In the genomic region with DNA sequence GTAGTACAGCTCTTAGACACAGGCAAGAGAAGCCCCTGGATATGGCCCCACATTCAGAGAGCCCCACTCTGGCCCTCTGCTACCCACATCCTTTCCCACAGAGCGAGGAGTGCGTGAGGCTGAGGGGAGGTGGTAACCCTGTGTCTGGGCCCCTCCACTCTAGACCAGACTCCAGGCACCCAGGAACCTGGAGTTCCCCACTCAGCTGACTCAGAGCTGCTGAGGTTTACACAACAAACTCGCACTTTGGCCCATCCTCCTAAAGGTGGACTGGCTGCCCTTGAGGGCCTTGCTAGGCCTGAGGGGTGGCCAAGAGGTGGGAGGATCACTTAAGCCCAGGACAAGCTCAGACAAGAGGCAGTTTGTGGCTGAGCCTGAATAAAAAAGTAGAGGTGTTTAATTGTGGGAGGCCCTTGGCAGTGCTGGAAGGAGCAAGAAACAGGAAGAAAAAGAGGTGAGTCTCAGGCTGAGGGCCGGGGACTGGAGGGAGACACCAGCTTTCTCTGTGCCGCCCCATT, we compare ENCODE assay signal across 9 cellular contexts.
A peak's percentile ranks its signal among the peaks of the same experiment; 100 is the strongest.
DNase-seq lines count a peak whose midpoint lies in the region; ATAC-seq and TF ChIP-seq lines count a peak whose summit lies in the region.
"Had no signal": no experiment of that assay in that cellular context is flagged by ENCODE, and none has a peak within 500 bp of the region (broad histone marks: within the 10 kb centered on the region; RNA-seq: fewer than 3 reads in every experiment).

No MANE protein-coding gene starts in this region.

- DNase-seq in NCI-H226 (peak; percentile 78), epithelial cell of prostate (ENCODE audit: low read depth, low spot score) (peak; percentile 86), DMS153 (lab: John Stamatoyannopoulos, UW) (no peak), head of caudate nucleus (no peak), amygdala (lab: John Stamatoyannopoulos, UW) (no peak)
- peak; percentile 74 for DNase-seq in stimulated activated naive CD8-positive, alpha-beta T cell treated with anti-CD3 and anti-CD28 coated beads, Interleukin-15, Interleukin-2, amounts not matched to agents 100 U/mL and 50 U/mL, for 24 hours
- DNase-seq: gastrocnemius medialis had no signal

- H3K9me3 ChIP-seq in HEK293 (ENCODE audit: control insufficient read depth, insufficient read depth, low read depth, low read length) = no peaks in the 10 kb centered on the region
- H3K9me3 ChIP-seq: gastrocnemius medialis had no signal

- CTCF ChIA-PET in HEK293 (lab: Yijun Ruan, JAX) = interaction anchor here (0.5 to 1.6 kb wide), 3 partner anchors 12 to 98 kb away, joined by 3 to 6 read pairs (median 3); no protein-coding TSS in a partner anchor

- TF ChIP-seq CTCF in HEK293 (tag by site-specific recombination; IDR thresholded peaks at IDR 0.05) = no peak

- no peak overlapping the region for H3K4me3 ChIP-seq in HEK293 (ENCODE audit: low read depth, low read length)
- H3K4me3 ChIP-seq: gastrocnemius medialis had no signal

- no peaks in the 10 kb centered on the region for H3K36me3 ChIP-seq in HEK293 (ENCODE audit: control insufficient read depth in 2 of 2, insufficient read depth in 1 of 2, low read length in 2 of 2)
- H3K36me3 ChIP-seq: gastrocnemius medialis had no signal

- intact Hi-C loops in head of caudate nucleus (cut with DNase I) = no loop called here

- H3K4me1 ChIP-seq in HEK293 (ENCODE audit: control insufficient read depth, insufficient read depth, low read length) = no peaks in the 10 kb centered on the region; the same call in 1 of the 2 replicates

- peak; percentile 88 for ATAC-seq in GM18508 (IDR thresholded peaks at IDR 0.05; ENCODE audit: insufficient read depth, unreplicated experiment)
- ATAC-seq in stimulated activated naive CD8-positive, alpha-beta T cell treated with anti-CD3 and anti-CD28 coated beads, Interleukin-15, Interleukin-2, amounts not matched to agents 100 U/mL and 50 U/mL, for 24 hours = peak; percentile 97

- H3K27ac ChIP-seq in HEK293 (ENCODE audit: extremely low read depth, low read depth, low read length) = no peak overlapping the region
- H3K27ac ChIP-seq in epithelial cell of prostate = peak overlapping the region; percentile 88
- H3K27ac ChIP-seq: gastrocnemius medialis had no signal

- POLR2A ChIA-PET in HEK293 (lab: Yijun Ruan, JAX) = interaction anchor here (1.1 kb wide), 1 partner anchor 40 kb away, joined by 3 read pairs; no protein-coding TSS in a partner anchor

TF ChIP-seq in HEK293, 187 proteins besides CTCF, POLR2A, EP300 and RAD21:
- peak; percentile 55 for TF ChIP-seq ZFHX2 (tag by site-specific recombination; conservative IDR thresholded peaks at IDR 0.05)
- 0 out of 2 replicates have a peak, but pooled peaks have one; percentile 27 for TF ChIP-seq EGR2 (tag by site-specific recombination; IDR thresholded peaks at IDR 0.05; ENCODE audit: low read depth)
- TF ChIP-seq, protein P1, sequence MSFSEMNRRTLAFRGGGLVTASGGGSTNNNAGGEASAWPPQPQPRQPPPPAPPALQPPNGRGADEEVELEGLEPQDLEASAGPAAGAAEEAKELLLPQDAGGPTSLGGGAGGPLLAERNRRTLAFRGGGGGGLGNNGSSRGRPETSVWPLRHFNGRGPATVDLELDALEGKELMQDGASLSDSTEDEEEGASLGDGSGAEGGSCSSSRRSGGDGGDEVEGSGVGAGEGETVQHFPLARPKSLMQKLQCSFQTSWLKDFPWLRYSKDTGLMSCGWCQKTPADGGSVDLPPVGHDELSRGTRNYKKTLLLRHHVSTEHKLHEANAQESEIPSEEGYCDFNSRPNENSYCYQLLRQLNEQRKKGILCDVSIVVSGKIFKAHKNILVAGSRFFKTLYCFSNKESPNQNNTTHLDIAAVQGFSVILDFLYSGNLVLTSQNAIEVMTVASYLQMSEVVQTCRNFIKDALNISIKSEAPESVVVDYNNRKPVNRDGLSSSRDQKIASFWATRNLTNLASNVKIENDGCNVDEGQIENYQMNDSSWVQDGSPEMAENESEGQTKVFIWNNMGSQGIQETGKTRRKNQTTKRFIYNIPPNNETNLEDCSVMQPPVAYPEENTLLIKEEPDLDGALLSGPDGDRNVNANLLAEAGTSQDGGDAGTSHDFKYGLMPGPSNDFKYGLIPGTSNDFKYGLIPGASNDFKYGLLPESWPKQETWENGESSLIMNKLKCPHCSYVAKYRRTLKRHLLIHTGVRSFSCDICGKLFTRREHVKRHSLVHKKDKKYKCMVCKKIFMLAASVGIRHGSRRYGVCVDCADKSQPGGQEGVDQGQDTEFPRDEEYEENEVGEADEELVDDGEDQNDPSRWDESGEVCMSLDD (tag by site-specific recombination; IDR thresholded peaks at IDR 0.05) = no peak
- TF ChIP-seq, protein P2, sequence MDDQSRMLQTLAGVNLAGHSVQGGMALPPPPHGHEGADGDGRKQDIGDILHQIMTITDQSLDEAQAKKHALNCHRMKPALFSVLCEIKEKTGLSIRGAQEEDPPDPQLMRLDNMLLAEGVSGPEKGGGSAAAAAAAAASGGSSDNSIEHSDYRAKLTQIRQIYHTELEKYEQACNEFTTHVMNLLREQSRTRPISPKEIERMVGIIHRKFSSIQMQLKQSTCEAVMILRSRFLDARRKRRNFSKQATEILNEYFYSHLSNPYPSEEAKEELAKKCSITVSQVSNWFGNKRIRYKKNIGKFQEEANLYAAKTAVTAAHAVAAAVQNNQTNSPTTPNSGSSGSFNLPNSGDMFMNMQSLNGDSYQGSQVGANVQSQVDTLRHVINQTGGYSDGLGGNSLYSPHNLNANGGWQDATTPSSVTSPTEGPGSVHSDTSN (CRISPR knock-in tag; IDR thresholded peaks at IDR 0.05) = no peak
- TF ChIP-seq, protein P3, sequence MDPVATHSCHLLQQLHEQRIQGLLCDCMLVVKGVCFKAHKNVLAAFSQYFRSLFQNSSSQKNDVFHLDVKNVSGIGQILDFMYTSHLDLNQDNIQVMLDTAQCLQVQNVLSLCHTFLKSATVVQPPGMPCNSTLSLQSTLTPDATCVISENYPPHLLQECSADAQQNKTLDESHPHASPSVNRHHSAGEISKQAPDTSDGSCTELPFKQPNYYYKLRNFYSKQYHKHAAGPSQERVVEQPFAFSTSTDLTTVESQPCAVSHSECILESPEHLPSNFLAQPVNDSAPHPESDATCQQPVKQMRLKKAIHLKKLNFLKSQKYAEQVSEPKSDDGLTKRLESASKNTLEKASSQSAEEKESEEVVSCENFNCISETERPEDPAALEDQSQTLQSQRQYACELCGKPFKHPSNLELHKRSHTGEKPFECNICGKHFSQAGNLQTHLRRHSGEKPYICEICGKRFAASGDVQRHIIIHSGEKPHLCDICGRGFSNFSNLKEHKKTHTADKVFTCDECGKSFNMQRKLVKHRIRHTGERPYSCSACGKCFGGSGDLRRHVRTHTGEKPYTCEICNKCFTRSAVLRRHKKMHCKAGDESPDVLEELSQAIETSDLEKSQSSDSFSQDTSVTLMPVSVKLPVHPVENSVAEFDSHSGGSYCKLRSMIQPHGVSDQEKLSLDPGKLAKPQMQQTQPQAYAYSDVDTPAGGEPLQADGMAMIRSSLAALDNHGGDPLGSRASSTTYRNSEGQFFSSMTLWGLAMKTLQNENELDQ (tag by site-specific recombination; IDR thresholded peaks at IDR 0.05; ENCODE audit: low read depth) = no peak
- TF ChIP-seq GLI2 (tag by site-specific recombination; IDR thresholded peaks at IDR 0.05; ENCODE audit: borderline replicate concordance, low read depth) = no peak

Comparison
In these comparisons a context has a peak if more than half of its experiments do, and no peak if none do; other contexts are left out.
1. DNase-seq: peak in NCI-H226 (single experiment), epithelial cell of prostate (single experiment) and stimulated activated naive CD8-positive, alpha-beta T cell treated with anti-CD3 and anti-CD28 coated beads, Interleukin-15, Interleukin-2, amounts not matched to agents 100 U/mL and 50 U/mL, for 24 hours (single experiment); none in DMS153 (single experiment), head of caudate nucleus (0 of 42) and amygdala (0 of 56).